Comparison of ENCODE assay signal across 13 cellular contexts in genomic region chr11:8357891-8358566, GRCh38.
"Had no signal": no experiment of that assay in that cellular context is flagged by ENCODE, and none has a peak within 500 bp of the region (broad histone marks: within the 10 kb centered on the region; RNA-seq: fewer than 3 reads in every experiment).

No MANE protein-coding gene starts in this region.

- H3K4me1 ChIP-seq: psoas muscle had no signal

- ATAC-seq: activated CD8-positive, alpha-beta T cell treated with anti-CD3 and anti-CD28 coated beads, Interleukin-2, amount 10 ng/mL, durations not matched to agents 7 days and 5 days; body of pancreas had no signal

- H3K27ac ChIP-seq: body of pancreas, psoas muscle, sigmoid colon, WERI-Rb-1 had no signal

- DNase-seq: activated CD4-positive, alpha-beta T cell treated with anti-CD3 and anti-CD28 coated beads for 48 hours; activated CD8-positive, alpha-beta memory T cell treated with anti-CD3 and anti-CD28 coated beads, Interleukin-2, amount 50 U/mL, for 48 hours; activated CD8-positive, alpha-beta T cell treated with anti-CD3 and anti-CD28 coated beads, Interleukin-2, amount 10 ng/mL, durations not matched to agents 7 days and 5 days; activated naive CD4-positive, alpha-beta T cell treated with Interleukin-2 at 50 U/mL for 16 hours; body of pancreas; dermis blood vessel endothelial cell; erythroblast; naive B cell; psoas muscle; sigmoid colon; stimulated activated CD4-positive, alpha-beta T cell treated with anti-CD3 and anti-CD28 coated beads, Interleukin-2, amount 100 ng/mL, for 48 hours; T-helper 1 cell; WERI-Rb-1 had no signal

- H3K36me3 ChIP-seq: sigmoid colon, WERI-Rb-1 had no signal

- H3K4me3 ChIP-seq: body of pancreas had no signal

- H3K27me3 ChIP-seq: body of pancreas, sigmoid colon had no signal

- H3K9me3 ChIP-seq: body of pancreas, psoas muscle, sigmoid colon had no signal
